Comparison of ENCODE assay signal across 24 cellular contexts in genomic region chr3:157608006-157608405, GRCh38.
"Had no signal": no experiment of that assay in that cellular context is flagged by ENCODE, and none has a peak within 500 bp of the region (broad histone marks: within the 10 kb centered on the region; RNA-seq: fewer than 3 reads in every experiment).

No MANE protein-coding gene starts in this region.

- H3K9me3 ChIP-seq: colonic mucosa, heart right ventricle, mucosa of descending colon, right lobe of liver, upper lobe of left lung, vagina had no signal

- H3K4me1 ChIP-seq: colonic mucosa, right lobe of liver, vagina had no signal

- H3K36me3 Mint-ChIP-seq: activated naive CD8-positive, alpha-beta T cell; brain; natural killer cell treated with Interleukin-12 subunit alpha and Interleukin-12 subunit beta and Interleukin-15 and Interleukin-18, amount 100 ng/mL, for 72 hours; T-cell had no signal

- H3K4me3 Mint-ChIP-seq: activated naive CD8-positive, alpha-beta T cell; brain; effector memory CD8-positive, alpha-beta T cell; natural killer cell treated with Interleukin-12 subunit alpha and Interleukin-12 subunit beta and Interleukin-15 and Interleukin-18, amount 100 ng/mL, for 72 hours; T-cell had no signal

- H3K27ac ChIP-seq: cardiac muscle cell, colonic mucosa, heart right ventricle, right lobe of liver, upper lobe of left lung, vagina, VCaP had no signal

- H3K27ac Mint-ChIP-seq: activated naive CD8-positive, alpha-beta T cell; brain; effector memory CD8-positive, alpha-beta T cell; natural killer cell treated with Interleukin-12 subunit alpha and Interleukin-12 subunit beta and Interleukin-15 and Interleukin-18, amount 100 ng/mL, for 72 hours; T-cell had no signal

- H3K4me3 ChIP-seq: cardiac muscle cell, colonic mucosa, heart right ventricle, mucosa of descending colon, right lobe of liver, upper lobe of left lung, vagina had no signal

- H3K27me3 ChIP-seq: cardiac muscle cell, colonic mucosa, right lobe of liver, upper lobe of left lung, vagina had no signal

- H3K9me3 Mint-ChIP-seq: effector memory CD8-positive, alpha-beta T cell; natural killer cell treated with Interleukin-12 subunit alpha and Interleukin-12 subunit beta and Interleukin-15 and Interleukin-18, amount 100 ng/mL, for 72 hours; T-cell had no signal

- DNase-seq: activated CD4-positive, alpha-beta T cell treated with anti-CD3 and anti-CD28 coated beads for 4 hours; activated CD4-positive, alpha-beta T cell treated with anti-CD3 and anti-CD28 coated beads, Interleukin-2, amount 50 U/mL, for 4 hours; activated CD8-positive, alpha-beta memory T cell treated with anti-CD3 and anti-CD28 coated beads for 24 hours; activated effector memory CD4-positive, alpha-beta T cell treated with Interleukin-2 at 50 U/mL for 16 hours; activated naive CD4-positive, alpha-beta T cell treated with Interleukin-2 at 50 U/mL for 16 hours; aorta; cerebellar nuclear complex; colonic mucosa; effector memory CD8-positive, alpha-beta T cell; foreskin fibroblast; heart right ventricle; kidney glomerular epithelial cell; mucosa of descending colon; right lobe of liver; stimulated activated CD4-positive, alpha-beta T cell treated with anti-CD3 and anti-CD28 coated beads, Interleukin-4, amount 100 ng/mL, for 1 hour; stimulated activated naive CD8-positive, alpha-beta T cell treated with anti-CD3 and anti-CD28 coated beads, Interleukin-15, Interleukin-2, amounts not matched to agents 100 U/mL and 50 U/mL, for 24 hours; T-cell; upper lobe of left lung had no signal

- H3K36me3 ChIP-seq: cardiac muscle cell, colonic mucosa, heart right ventricle, right lobe of liver, upper lobe of left lung, vagina had no signal
